Comparison of ENCODE assay signal across 17 cellular contexts in genomic region chr19:5006201-5006600, GRCh38. TPM values are rescaled to one million over a fixed set of nuclear protein-coding genes. Genes with fewer than 3 reads are reported as not detected.
DNase-seq lines count a peak whose midpoint lies in the region; ATAC-seq and TF ChIP-seq lines count a peak whose summit lies in the region.
"Had no signal": no experiment of that assay in that cellular context is flagged by ENCODE, and none has a peak within 500 bp of the region (broad histone marks: within the 10 kb centered on the region; RNA-seq: fewer than 3 reads in every experiment).

No MANE protein-coding gene starts in this region.

- no TSS peak for BruUV-seq in A673 (replicated peaks; lab: Mats Ljungman, UMichigan)

- POLR2A ChIA-PET in A673 (lab: Charles Lee; ENCODE audit: low non-redundant PET), result no interaction called here

- TF ChIP-seq CTCF in cardiac fibroblast (IDR thresholded peaks at IDR 0.05; ENCODE audit: low read depth, low read length) (no peak), foreskin keratinocyte (conservative IDR thresholded peaks at IDR 0.05) (no peak), A673 (conservative IDR thresholded peaks at IDR 0.05; ENCODE audit: low read depth, low read length) (no peak)

- no peaks in the 10 kb centered on the region for H3K27me3 ChIP-seq in MG63
- H3K27me3 ChIP-seq in foreskin keratinocyte, result no peaks in the 10 kb centered on the region
- no peaks in the 10 kb centered on the region for H3K27me3 ChIP-seq in A673 (replicated peaks; ENCODE audit: insufficient read depth, low read depth, low read length, poor library complexity)
- H3K27me3 ChIP-seq: breast epithelium, ovary had no signal

- H3K27ac ChIP-seq in foreskin keratinocyte (no peak overlapping the region), A673 (ENCODE audit: low read depth, low read length, poor library complexity, severe bottlenecking) (no peak overlapping the region)
- H3K27ac ChIP-seq: breast epithelium, ovary had no signal

- H3K9me3 ChIP-seq in MG63 (no peaks in the 10 kb centered on the region), A673 (ENCODE audit: low read depth, low read length, poor library complexity, severe bottlenecking) (no peaks in the 10 kb centered on the region)
- H3K9me3 ChIP-seq: breast epithelium, ovary had no signal

- intact Hi-C loops in A673 (cut with micrococcal nuclease; ENCODE audit: unreplicated experiment), result no loop called here

- DNase-seq in Daoy (ENCODE audit: low read depth) (peak; percentile 34), MG63 (peak; percentile 48), cardiac fibroblast (ENCODE audit: low read depth in 2 of 2) (peak; percentile 15 to 56), iris pigment epithelial cell (ENCODE audit: low read depth) (peak; percentile 44), foreskin keratinocyte (no peak), A673 (ENCODE audit: low spot score) (no peak), NOMO-1 treated with DMSO at 0.1 percent for 48 hours (lab: John Stamatoyannopoulos, UW; ENCODE audit: unreplicated experiment) (no peak)
- DNase-seq in activated T-cell treated with anti-CD3 and anti-CD28 coated beads, Interleukin-2, amount 50 U/mL, for 1 hour, result no peak
- DNase-seq: activated CD4-positive, alpha-beta memory T cell treated with anti-CD3 and anti-CD28 coated beads, Interleukin-2, amount 10 ng/mL, durations not matched to agents 7 days and 5 days; activated naive CD8-positive, alpha-beta T cell treated with anti-CD3 and anti-CD28 coated beads for 36 hours; activated T-cell treated with anti-CD3 and anti-CD28 coated beads, Interleukin-2, amount 50 U/mL, for 72 hours; NCI-H1048; NCI-H69; ovary; small intestine had no signal

- CTCF ChIA-PET in A673 (lab: Charles Lee), result no interaction called here

- ATAC-seq in foreskin keratinocyte, result no peak
- ATAC-seq: activated T-cell treated with anti-CD3 and anti-CD28 coated beads, Interleukin-2, amount 50 U/mL, for 72 hours; GM12878 had no signal

- H3K4me1 ChIP-seq in foreskin keratinocyte (peaks cover 5% of the 10 kb centered on the region), A673 (ENCODE audit: insufficient read depth, low read length, poor library complexity, severe bottlenecking) (no peaks in the 10 kb centered on the region)

- H3K36me3 ChIP-seq in MG63, result no peaks in the 10 kb centered on the region
- H3K36me3 ChIP-seq in A673 (ENCODE audit: insufficient read depth, low read length, poor library complexity, severe bottlenecking), result no peaks in the 10 kb centered on the region
- H3K36me3 ChIP-seq: breast epithelium, ovary had no signal

- H3K4me3 ChIP-seq in MG63 (no peak overlapping the region), cardiac fibroblast (replicated peaks in 1 of 2; ENCODE audit: low read depth in 2 of 2, low read length in 2 of 2) (no peak overlapping the region), A673 (ENCODE audit: low read depth, low read length, poor library complexity, severe bottlenecking) (no peak overlapping the region)
- H3K4me3 ChIP-seq: breast epithelium, GM12878, ovary had no signal

RNA-seq across cellular contexts. Expression of gene KDM4B, which starts 37.3 kb away (rescaled TPM):
- 2.1 and 4.2 TPM in 2 replicates for total RNA-seq in Daoy (2014; rRNA removed; shearing (Covaris generic))
- 10.3 and 23.5 TPM in 2 replicates for total RNA-seq in MG63 (2014; rRNA removed; shearing (Covaris generic); ENCODE audit: low replicate concordance)
- total RNA-seq in foreskin keratinocyte (7.2 and 7.3 TPM in 2 replicates), A673 (2021) (30.0 and 34.8 TPM in 2 replicates)
- 3.1 TPM in 2 replicates for polyA plus RNA-seq in foreskin keratinocyte

Comparison
In these comparisons a context has a peak if more than half of its experiments do, and no peak if none do; other contexts are left out.
1. DNase-seq: peak in Daoy (single experiment), MG63 (single experiment), cardiac fibroblast (2 of 2) and iris pigment epithelial cell (single experiment); none in foreskin keratinocyte (0 of 2), A673 (single experiment), activated T-cell treated with anti-CD3 and anti-CD28 coated beads, Interleukin-2, amount 50 U/mL, for 1 hour (single experiment) and NOMO-1 treated with DMSO at 0.1 percent for 48 hours (single experiment).